ENCODE assay signal across 8 cellular contexts in genomic region chr10:70169011-70169410, GRCh38. TPM values are rescaled to one million over a fixed set of nuclear protein-coding genes. Genes with fewer than 3 reads are reported as not detected.
DNase-seq lines count a peak whose midpoint lies in the region; ATAC-seq and TF ChIP-seq lines count a peak whose summit lies in the region.

No MANE protein-coding gene starts in this region.

- no peaks in the 10 kb centered on the region for H3K4me1 ChIP-seq in BE2C
- H3K4me1 ChIP-seq in Loucy (ENCODE audit: insufficient read depth, low read length, poor library complexity, severe bottlenecking): peaks cover 49% of the 10 kb centered on the region

- H3K4me3 Mint-ChIP-seq in naive B cell: peak overlapping the region; percentile 91 to 97 (median 94)

- no peaks in the 10 kb centered on the region for H3K27me3 Mint-ChIP-seq in naive B cell

- ATAC-seq in naive B cell (ENCODE audit: low read depth in 2 of 2): no peak
- ATAC-seq in omental fat pad (ENCODE audit: low FRiP score): no peak

- peak overlapping the region; percentile 94 for H3K4me2 ChIP-seq in Loucy (ENCODE audit: low read depth, low read length, poor library complexity, severe bottlenecking)

- peak overlapping the region; percentile 95 to 99 (median 97) for H3K27ac Mint-ChIP-seq in naive B cell

- H3K79me2 ChIP-seq in Loucy (ENCODE audit: insufficient read depth, low read length): peaks cover 63% of the 10 kb centered on the region

- H3K9ac ChIP-seq in Loucy (ENCODE audit: low read depth, low read length, poor library complexity, severe bottlenecking): peak overlapping the region; percentile 86

- no peaks in the 10 kb centered on the region for H3K9me3 Mint-ChIP-seq in naive B cell

- no peaks in the 10 kb centered on the region for H3F3A ChIP-seq in Loucy (ENCODE audit: low read depth)

- H4K20me1 ChIP-seq in Loucy (ENCODE audit: insufficient read depth, low read length, poor library complexity, severe bottlenecking): peaks cover 57% of the 10 kb centered on the region

- H3K27me3 ChIP-seq in BE2C (no peaks in the 10 kb centered on the region), Loucy (ENCODE audit: insufficient read depth, low read length, poor library complexity, severe bottlenecking) (no peaks in the 10 kb centered on the region)

- TF ChIP-seq CTCF in BE2C (IDR thresholded peaks at IDR 0.05; ENCODE audit: low read depth, low read length) (no peak), Loucy (conservative IDR thresholded peaks at IDR 0.05; ENCODE audit: low read length) (no peak), choroid plexus epithelial cell (conservative IDR thresholded peaks at IDR 0.05; ENCODE audit: low read depth, low read length) (no peak), omental fat pad (IDR thresholded peaks at IDR 0.05) (no peak)

- no peaks in the 10 kb centered on the region for H3K9me3 ChIP-seq in BE2C
- H3K9me3 ChIP-seq in Loucy (ENCODE audit: insufficient read depth, low read depth, low read length): no peaks in the 10 kb centered on the region

- peak overlapping the region; percentile 98 for H3K4me3 ChIP-seq in BE2C (ENCODE audit: low read depth, low read length)
- peak overlapping the region; percentile 95 for H3K4me3 ChIP-seq in Loucy (ENCODE audit: low read length, poor library complexity, severe bottlenecking)
- H3K4me3 ChIP-seq in choroid plexus epithelial cell (ENCODE audit: low read depth, low read length): peak overlapping the region; percentile 96

- no peak overlapping the region for H2AFZ ChIP-seq in Loucy (ENCODE audit: low read length)

- peaks cover 35 to 51% (median 42%) of the 10 kb centered on the region in 3 donors for H3K4me1 Mint-ChIP-seq in naive B cell

- no peak for DNase-seq in BE2C
- no peak for DNase-seq in choroid plexus epithelial cell (ENCODE audit: low read depth)
- DNase-seq in naive B cell: no peak
- no peak for DNase-seq in omental fat pad (ENCODE audit: low spot score)
- no peak for DNase-seq in DMS 273 treated with DMSO at 0.1 percent for 48 hours (lab: John Stamatoyannopoulos, UW)
- no peak for DNase-seq in NCI-H1105 treated with DMSO at 0.1 percent for 48 hours (lab: John Stamatoyannopoulos, UW)
- DNase-seq in hippocampal formation (lab: John Stamatoyannopoulos, UW): no peak

- peaks cover 14% of the 10 kb centered on the region for H3K36me3 ChIP-seq in BE2C
- H3K36me3 ChIP-seq in Loucy (ENCODE audit: insufficient read depth, low read length): no peaks in the 10 kb centered on the region

- no peaks in the 10 kb centered on the region for H3K36me3 Mint-ChIP-seq in naive B cell

- no peaks in the 10 kb centered on the region for H3K9me2 ChIP-seq in Loucy (replicated peaks; ENCODE audit: low read depth, low read length)

RNA-seq across cellular contexts. Expression of gene SAR1A, which starts 1.3 kb away (rescaled TPM):
- polyA plus RNA-seq in BE2C (2012; ENCODE audit: insufficient read depth, insufficient read length, low read depth): 64.7 TPM
- 10 to 100 TPM in 5 of 6 donors, 1 to 10 TPM in 1; 9.4 to 40.7 (median 25.2) TPM for polyA plus RNA-seq in naive B cell (ENCODE audit: low read depth in 6 of 6)
- 100 to 1,000 TPM in 3 of 4 donors, 10 to 100 TPM in 1; 97.7 to 179 (median 141) TPM for total RNA-seq in omental fat pad

RNA-seq across cellular contexts. Expression of gene TYSND1, which starts 22.5 kb away (rescaled TPM):
- 7.8 TPM for polyA plus RNA-seq in BE2C (2012; ENCODE audit: insufficient read depth, insufficient read length, low read depth)
- polyA plus RNA-seq in naive B cell (ENCODE audit: low read depth in 6 of 6): 10 to 100 TPM; 19.8 to 33.5 (median 25.0) TPM
- total RNA-seq in omental fat pad: 10 to 100 TPM; 10.7 to 20.3 (median 13.7) TPM

RNA-seq across cellular contexts. Expression of gene AIFM2, which starts 36.4 kb away (rescaled TPM):
- polyA plus RNA-seq in BE2C (2012; ENCODE audit: insufficient read depth, insufficient read length, low read depth): 9.1 TPM
- polyA plus RNA-seq in naive B cell (ENCODE audit: low read depth in 6 of 6): 1 to 10 TPM; 1.8 to 3.0 (median 2.2) TPM
- 100 to 1,000 TPM in 1 of 4 donors, 10 to 100 TPM in 3; 32.8 to 118 (median 53.6) TPM for total RNA-seq in omental fat pad
